ENCODE assay signal across 12 cellular contexts in the genomic region with DNA sequence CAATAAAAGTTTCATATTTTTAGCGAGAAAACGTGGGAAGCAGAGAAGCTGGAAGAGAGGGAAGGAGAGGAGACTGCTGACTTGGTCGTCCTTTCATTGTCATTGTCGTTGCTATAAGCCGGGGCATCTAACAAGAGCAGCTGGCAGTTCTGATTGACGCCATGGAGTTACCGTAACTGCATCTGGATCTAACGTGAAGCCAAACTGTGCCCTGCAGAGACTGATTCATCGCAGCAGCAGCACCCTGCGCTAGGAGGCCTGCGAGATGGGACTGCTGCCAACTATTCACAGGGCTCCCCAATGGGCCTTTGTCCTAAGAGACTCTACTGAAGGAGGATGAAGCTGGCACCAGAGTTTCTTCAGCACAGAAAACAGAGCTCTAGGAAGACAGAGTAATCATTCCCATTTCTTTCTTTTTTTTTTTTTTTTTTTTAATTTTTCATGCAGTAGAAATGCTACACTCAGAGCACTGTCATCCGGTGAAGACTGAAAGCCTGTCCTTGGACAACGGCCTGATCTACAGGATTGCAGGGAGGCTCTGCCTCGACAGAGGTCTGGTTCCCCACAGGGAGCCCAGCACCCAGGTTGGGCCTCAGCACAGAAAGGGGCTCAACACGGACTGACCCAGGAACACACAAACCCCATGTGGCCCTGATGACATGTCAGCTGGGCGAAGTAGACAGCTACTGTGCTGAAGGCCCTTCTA. TPM values are rescaled to one million over a fixed set of nuclear protein-coding genes. Genes with fewer than 3 reads are reported as not detected.
DNase-seq lines count a peak whose midpoint lies in the region; TF ChIP-seq lines count a peak whose summit lies in the region.
"Had no signal": no experiment of that assay in that cellular context is flagged by ENCODE, and none has a peak within 500 bp of the region (broad histone marks: within the 10 kb centered on the region; RNA-seq: fewer than 3 reads in every experiment).

No MANE protein-coding gene starts in this region.

- H3K9me2 ChIP-seq in OCI-LY7 (ENCODE audit: insufficient read depth, low read length), result no peaks in the 10 kb centered on the region

- H3K9me3 ChIP-seq in OCI-LY7 (ENCODE audit: low read length), result no peaks in the 10 kb centered on the region
- H3K9me3 ChIP-seq: adrenal gland had no signal

- no peaks in the 10 kb centered on the region for H3K36me3 ChIP-seq in OCI-LY7 (ENCODE audit: insufficient read depth, low read length)
- H3K36me3 ChIP-seq: adrenal gland had no signal

- no peak for TF ChIP-seq CTCF in OCI-LY7 (conservative IDR thresholded peaks at IDR 0.05; ENCODE audit: low read length)

- H3K4me3 ChIP-seq in OCI-LY7 (ENCODE audit: low read depth, low read length, poor library complexity, severe bottlenecking), result no peak overlapping the region
- H3K4me3 ChIP-seq: adrenal gland had no signal

- BruUV-seq in OCI-LY7 (replicated peaks; lab: Mats Ljungman, UMichigan), result no TSS peak

- no peak overlapping the region for H2AFZ ChIP-seq in OCI-LY7 (ENCODE audit: low read length)

- H4K20me1 ChIP-seq in OCI-LY7 (ENCODE audit: insufficient read depth, low read length), result no peaks in the 10 kb centered on the region

- H3K4me2 ChIP-seq in OCI-LY7 (ENCODE audit: low read length), result no peak overlapping the region

- intact Hi-C loops in OCI-LY7 (cut with micrococcal nuclease; ENCODE audit: unreplicated experiment), result no loop called here

- no peaks in the 10 kb centered on the region for H3K79me2 ChIP-seq in OCI-LY7 (ENCODE audit: insufficient read depth, low read depth, low read length)

- POLR2A ChIA-PET in OCI-LY7 (lab: Charles Lee), result interaction anchor here (0.7 kb wide), 1 partner anchor 101 kb away, joined by 3 read pairs; no protein-coding TSS in a partner anchor

- H3K27ac ChIP-seq in caudate nucleus (ENCODE audit: low read depth, low read length) (peak overlapping the region; percentile 94), OCI-LY7 (ENCODE audit: low read depth, low read length, poor library complexity, severe bottlenecking) (no peak overlapping the region)

- CTCF ChIA-PET in OCI-LY7 (lab: Charles Lee; ENCODE audit: unreplicated experiment), result no interaction called here

- peak; percentile 55 for DNase-seq in ELR (ENCODE audit: low read depth)
- DNase-seq in NCI-H345 (lab: John Stamatoyannopoulos, UW), result peak; percentile 97
- peak in 60 of 61 donors; percentile 7 to 96 (median 85) for DNase-seq in caudate nucleus (lab: John Stamatoyannopoulos, UW)
- DNase-seq in occipital lobe (lab: John Stamatoyannopoulos, UW), result peak; percentile 88
- DNase-seq in DMS114 treated with DMSO at 0.1 percent for 48 hours (lab: John Stamatoyannopoulos, UW; ENCODE audit: unreplicated experiment), result no peak
- DNase-seq in Kasumi-1 (lab: John Stamatoyannopoulos, UW), result no peak
- no peak for DNase-seq in OCI-LY7 (ENCODE audit: low spot score)
- DNase-seq in GM03348 (ENCODE audit: low spot score), result no peak
- DNase-seq: activated CD4-positive, alpha-beta T cell treated with anti-CD3 and anti-CD28 coated beads for 48 hours; mesendoderm; stimulated activated naive CD8-positive, alpha-beta T cell treated with anti-CD3 and anti-CD28 coated beads, Interleukin-15, amount 100 ng/mL, for 72 hours had no signal

- no peaks in the 10 kb centered on the region for H3K4me1 ChIP-seq in OCI-LY7 (ENCODE audit: insufficient read depth, low read length, poor library complexity, severe bottlenecking)
- H3K4me1 ChIP-seq: adrenal gland had no signal

RNA-seq across cellular contexts. Expression of a gene that starts 47.8 kb away (rescaled TPM):
- total RNA-seq in occipital lobe (71.3 TPM), OCI-LY7 (2022) (1.1 and 2.6 TPM in 2 replicates)
- total RNA-seq in OCI-LY7 (2014; rRNA removed; shearing (Covaris generic)), result 2.4 TPM in 1 of 2 replicates, not detected in the other

Comparison
In these comparisons a context has a peak if more than half of its experiments do, and no peak if none do; other contexts are left out.
1. DNase-seq: peak in ELR (single experiment), NCI-H345 (single experiment), caudate nucleus (60 of 61) and occipital lobe (single experiment); none in DMS114 treated with DMSO at 0.1 percent for 48 hours (single experiment), Kasumi-1 (0 of 2), OCI-LY7 (single experiment) and GM03348 (single experiment).
2. RNA of a gene that starts 47.8 kb away (total RNA-seq): 71.3 TPM in occipital lobe (single experiment); 1.1 to 2.6 TPM in OCI-LY7; every median in the first group is over 10 times any median in the second.